In genomic region chr4:15805583-15806517, GRCh38 we compare ENCODE assay signal across 8 cellular contexts. TPM values are rescaled to one million over a fixed set of nuclear protein-coding genes. Genes with fewer than 3 reads are reported as not detected.
DNase-seq lines count a peak whose midpoint lies in the region; ATAC-seq and TF ChIP-seq lines count a peak whose summit lies in the region.

No MANE protein-coding gene starts in this region.

- H3K4me1 ChIP-seq in left ventricle myocardium inferior (peaks cover 5% of the 10 kb centered on the region), sigmoid colon (no peaks in the 10 kb centered on the region)

- H3K27me3 Mint-ChIP-seq in activated naive CD8-positive, alpha-beta T cell treated with anti-CD3 and anti-CD28 coated beads, Interleukin-2, amount 50 U/mL, for 24 hours, result no peaks in the 10 kb centered on the region

- TF ChIP-seq EP300 in sigmoid colon (IDR thresholded peaks at IDR 0.05), result no peak

- H3K9me3 ChIP-seq in left ventricle myocardium inferior (replicated peaks) (peaks cover 8% of the 10 kb centered on the region), sigmoid colon (no peaks in the 10 kb centered on the region)

- H3K4me3 Mint-ChIP-seq in activated naive CD8-positive, alpha-beta T cell treated with anti-CD3 and anti-CD28 coated beads, Interleukin-2, amount 50 U/mL, for 24 hours, result no peak overlapping the region

- ATAC-seq in GM19395 (IDR thresholded peaks at IDR 0.05; ENCODE audit: unreplicated experiment), result peak; percentile 52
- ATAC-seq in activated naive CD8-positive, alpha-beta T cell treated with anti-CD3 and anti-CD28 coated beads, Interleukin-2, amount 50 U/mL, for 24 hours, result peak; percentile 41

- H3K27ac ChIP-seq in left ventricle myocardium inferior (replicated peaks) (no peak overlapping the region), sigmoid colon (no peak overlapping the region)

- no peaks in the 10 kb centered on the region for H3K36me3 ChIP-seq in left ventricle myocardium inferior
- no peaks in the 10 kb centered on the region for H3K36me3 ChIP-seq in sigmoid colon

- H3K36me3 Mint-ChIP-seq in activated naive CD8-positive, alpha-beta T cell treated with anti-CD3 and anti-CD28 coated beads, Interleukin-2, amount 50 U/mL, for 24 hours (ENCODE audit: low read depth), result no peaks in the 10 kb centered on the region

- TF ChIP-seq CTCF in left ventricle myocardium inferior (IDR thresholded peaks at IDR 0.05; ENCODE audit: borderline replicate concordance), result peak; percentile 78
- TF ChIP-seq CTCF in sigmoid colon (IDR thresholded peaks at IDR 0.05), result peak in 3 of 4 experiments; percentile 41 to 60 (median 41)

- H3K27me3 ChIP-seq in left ventricle myocardium inferior (ENCODE audit: low read depth) (no peaks in the 10 kb centered on the region), sigmoid colon (no peaks in the 10 kb centered on the region)

- H3K4me1 Mint-ChIP-seq in activated naive CD8-positive, alpha-beta T cell treated with anti-CD3 and anti-CD28 coated beads, Interleukin-2, amount 50 U/mL, for 24 hours, result peaks cover 24% of the 10 kb centered on the region

- DNase-seq in DMS79 (lab: John Stamatoyannopoulos, UW) (peak; percentile 18), HPDE6-E6E7 (ENCODE audit: extremely low spot score) (peak; percentile 43), NOMO-1 treated with DMSO at 0.1 percent for 48 hours (lab: John Stamatoyannopoulos, UW; ENCODE audit: unreplicated experiment) (peak; percentile 74), left ventricle myocardium inferior (no peak), sigmoid colon (no peak), ecto neural progenitor cell (ENCODE audit: low spot score) (no peak)
- peak; percentile 32 for DNase-seq in activated naive CD8-positive, alpha-beta T cell treated with anti-CD3 and anti-CD28 coated beads, Interleukin-2, amount 50 U/mL, for 24 hours

- no peak overlapping the region for H3K27ac Mint-ChIP-seq in activated naive CD8-positive, alpha-beta T cell treated with anti-CD3 and anti-CD28 coated beads, Interleukin-2, amount 50 U/mL, for 24 hours

- 32 to 56% methylated on average over 5 of the region's 5 CpGs for WGBS in sigmoid colon, 2 donors

- no peaks in the 10 kb centered on the region for H3K9me3 Mint-ChIP-seq in activated naive CD8-positive, alpha-beta T cell treated with anti-CD3 and anti-CD28 coated beads, Interleukin-2, amount 50 U/mL, for 24 hours

- no peak for TF ChIP-seq POLR2A in sigmoid colon (IDR thresholded peaks at IDR 0.05)

- no peak overlapping the region for H3K4me3 ChIP-seq in left ventricle myocardium inferior
- no peak overlapping the region for H3K4me3 ChIP-seq in sigmoid colon

- intact Hi-C loops in left ventricle myocardium inferior (cut with micrococcal nuclease), result loop anchor here (5.0 to 10.0 kb wide), 3 partner anchors 76 to 199 kb away; no protein-coding TSS in a partner anchor
- intact Hi-C loops in sigmoid colon (cut with DNase I), result loop anchor here (5.0 kb wide), 3 partner anchors 76 to 196 kb away; partner anchors contain the start of gene FGFBP2

RNA-seq across cellular contexts. Expression of gene CD38, which starts 27.7 kb away (rescaled TPM):
- total RNA-seq in left ventricle myocardium inferior (1.5 TPM), sigmoid colon (1 to 10 TPM; 2.1 to 6.0 (median 2.7) TPM)
- 10 to 100 TPM in 1 of 3 donors, 1 to 10 TPM in 2; 1.2 to 11.4 (median 1.4) TPM for polyA plus RNA-seq in sigmoid colon

Comparison
In these comparisons a context has a peak if more than half of its experiments do, and no peak if none do; other contexts are left out.
1. DNase-seq: peak in DMS79 (single experiment), HPDE6-E6E7 (single experiment), NOMO-1 treated with DMSO at 0.1 percent for 48 hours (single experiment) and activated naive CD8-positive, alpha-beta T cell treated with anti-CD3 and anti-CD28 coated beads, Interleukin-2, amount 50 U/mL, for 24 hours (single experiment); none in left ventricle myocardium inferior (single experiment), sigmoid colon (single experiment) and ecto neural progenitor cell (single experiment).